Comparison of ENCODE assay signal across 19 cellular contexts in genomic region chr6:85810558-85810957, GRCh38.
"Had no signal": no experiment of that assay in that cellular context is flagged by ENCODE, and none has a peak within 500 bp of the region (broad histone marks: within the 10 kb centered on the region; RNA-seq: fewer than 3 reads in every experiment).

No MANE protein-coding gene starts in this region.

- H3K27me3 Mint-ChIP-seq: brain had no signal

- H3K4me1 Mint-ChIP-seq: brain; central memory CD8-positive, alpha-beta T cell; nephron progenitor cell had no signal

- DNase-seq: activated CD4-positive, alpha-beta T cell treated with anti-CD3 and anti-CD28 coated beads, Interleukin-2, amount 50 U/mL, for 4 hours; activated T-cell treated with anti-CD3 and anti-CD28 coated beads, Interleukin-2, amount 50 U/mL, for 1 hour; amygdala; cortex of kidney; effector CD8-positive, alpha-beta T cell; gastrocnemius medialis; kidney; left ventricle myocardium inferior; mesenchymal stem cell; nephron progenitor cell; sigmoid colon; stimulated activated CD4-positive, alpha-beta T cell treated with anti-CD3 and anti-CD28 coated beads, Interleukin-12 subunit alpha, Interleukin-12 subunit beta, amount 100 ng/mL, for 4 hours; stimulated activated naive CD8-positive, alpha-beta T cell treated with anti-CD3 and anti-CD28 coated beads, Interleukin-15, Interleukin-2, amounts not matched to agents 100 U/mL and 50 U/mL, for 24 hours; testis; upper lobe of right lung had no signal

- H3K27me3 ChIP-seq: gastrocnemius medialis, sigmoid colon, testis, upper lobe of right lung had no signal

- H3K36me3 ChIP-seq: gastrocnemius medialis, left ventricle myocardium inferior, sigmoid colon, upper lobe of right lung had no signal

- H3K36me3 Mint-ChIP-seq: brain had no signal

- ATAC-seq: activated naive CD4-positive, alpha-beta T cell treated with anti-CD3 and anti-CD28 coated beads, Interleukin-2, amount 50 U/mL, for 72 hours; gastrocnemius medialis; stimulated activated naive CD8-positive, alpha-beta T cell treated with anti-CD3 and anti-CD28 coated beads, Interleukin-15, Interleukin-2, amounts not matched to agents 100 U/mL and 50 U/mL, for 24 hours; upper lobe of right lung had no signal

- H3K27ac Mint-ChIP-seq: activated naive CD4-positive, alpha-beta T cell treated with anti-CD3 and anti-CD28 coated beads, Interleukin-2, amount 50 U/mL, for 72 hours; brain; nephron progenitor cell had no signal

- H3K27ac ChIP-seq: epithelial cell of prostate, gastrocnemius medialis, left ventricle myocardium inferior, sigmoid colon, testis, upper lobe of right lung had no signal

- H3K4me3 Mint-ChIP-seq: brain; central memory CD8-positive, alpha-beta T cell; nephron progenitor cell had no signal

- H3K4me1 ChIP-seq: gastrocnemius medialis, left ventricle myocardium inferior, sigmoid colon, testis, upper lobe of right lung had no signal

- H3K4me3 ChIP-seq: gastrocnemius medialis, left ventricle myocardium inferior, sigmoid colon, testis, upper lobe of right lung had no signal

- H3K9me3 ChIP-seq: gastrocnemius medialis, testis had no signal
